In genomic region chr12:12786716-12787601, GRCh38 we compare ENCODE assay signal across 8 cellular contexts. TPM values are rescaled to one million over a fixed set of nuclear protein-coding genes. Genes with fewer than 3 reads are reported as not detected.
DNase-seq lines count a peak whose midpoint lies in the region; ATAC-seq and TF ChIP-seq lines count a peak whose summit lies in the region.

No MANE protein-coding gene starts in this region.

- no peaks in the 10 kb centered on the region for H3K27me3 ChIP-seq in dorsolateral prefrontal cortex

- peak in 1 of 2 donors; percentile 24 for TF ChIP-seq POLR2A in lower leg skin (IDR thresholded peaks at IDR 0.05)

- peak; percentile 58 for ATAC-seq in GM18858 (IDR thresholded peaks at IDR 0.05; ENCODE audit: unreplicated experiment)
- peak; percentile 80 for ATAC-seq in HG03045 (IDR thresholded peaks at IDR 0.05; ENCODE audit: unreplicated experiment)

- H3K4me3 ChIP-seq in dorsolateral prefrontal cortex (peak overlapping the region; percentile 47 to 92 (median 81)), lower leg skin (ENCODE audit: low read depth, poor library complexity, severe bottlenecking) (peak overlapping the region; percentile 58)

- 3% methylated on average over 27 to 53 of the region's 80 CpGs for WGBS in lower leg skin, 2 donors

- peak overlapping the region; percentile 83 to 100 (median 97) for H3K27ac ChIP-seq in dorsolateral prefrontal cortex

- TF ChIP-seq CTCF in AG09319 (IDR thresholded peaks at IDR 0.05; ENCODE audit: low read depth, low read length) (no peak), dorsolateral prefrontal cortex (IDR thresholded peaks at IDR 0.05 in 54 of 56, conservative IDR thresholded peaks at IDR 0.05 in 2 of 56; ENCODE audit: low read depth in 1 of 56, partially characterized antibody in 56 of 56) (peak in 43 of 56 donors; percentile 9 to 60 (median 33)), lower leg skin (IDR thresholded peaks at IDR 0.05) (no peak)

- intact Hi-C loops in dorsolateral prefrontal cortex (cut with DNase I) (loop anchor here (1.0 to 5.0 kb wide), 4 partner anchors 26 to 70 kb away; partner anchors contain the start of genes DDX47 (in 2 of the 2) and CDKN1B (in 1 of the 2)), lower leg skin (cut with DNase I; ENCODE audit: low total_unique reads) (no loop called here)

- DNase-seq in AG09319 (ENCODE audit: extremely low read depth, low read depth): peak; percentile 41
- peak; percentile 83 for DNase-seq in NCI-H2227 (lab: John Stamatoyannopoulos, UW; ENCODE audit: unreplicated experiment)
- DNase-seq in activated CD4-positive, alpha-beta T cell treated with anti-CD3 and anti-CD28 coated beads, Interleukin-2, amount 50 U/mL, for 48 hours: peak; percentile 69 to 73
- DNase-seq in dorsolateral prefrontal cortex: peak; percentile 53 to 85 (median 70)
- DNase-seq in lower leg skin (ENCODE audit: low spot score in 2 of 2): peak; percentile 61 to 93
- peak; percentile 54 to 64 for DNase-seq in stimulated activated CD4-positive, alpha-beta T cell treated with anti-CD3 and anti-CD28 coated beads, Interleukin-4, amount 100 ng/mL, for 48 hours (ENCODE audit: low read depth in 2 of 2)

RNA-seq across cellular contexts. Expression of gene APOLD1, which starts 1.5 kb away (rescaled TPM):
- total RNA-seq in dorsolateral prefrontal cortex (100 to 1,000 TPM in 1 of 120 experiments, 10 to 100 TPM in 117, 1 to 10 TPM in 2; 8.2 to 102 (median 37.2) TPM), lower leg skin (10 to 100 TPM; 26.1 to 89.7 (median 34.7) TPM)

RNA-seq across cellular contexts. Expression of gene DDX47, which starts 26.2 kb away (rescaled TPM):
- total RNA-seq in dorsolateral prefrontal cortex (10 to 100 TPM; 32.0 to 55.7 (median 42.2) TPM), lower leg skin (10 to 100 TPM; 38.7 to 59.8 (median 55.4) TPM)

Comparison
In these comparisons a context has a peak if more than half of its experiments do, and no peak if none do; other contexts are left out.
1. Peak in every context shown above with its lines: DNase-seq, ATAC-seq, H3K4me3 ChIP-seq and H3K27ac ChIP-seq.
2. CTCF ChIP-seq: peak in dorsolateral prefrontal cortex (43 of 56); none in AG09319 (single experiment) and lower leg skin (0 of 3).